1 cellular context compared by ENCODE assay signal in genomic region chr21:34614693-34615486, GRCh38.
TF ChIP-seq lines count a peak whose summit lies in the region.

Gene RCAN1 (minus strand): TSS chr21:34615113. CDS start chr21:34615011, 102 bp downstream.

TF ChIP-seq in HepG2, 621 proteins besides CTCF, POLR2A, EP300 and RAD21 (continued from another document and continues in another):
- TF ChIP-seq FOSL1 (CRISPR knock-in tag; IDR thresholded peaks at IDR 0.05; ENCODE audit: borderline replicate concordance) (no peak), SIN3A (IDR thresholded peaks at IDR 0.05; ENCODE audit: borderline replicate concordance, low read depth, low read length) (peak; percentile 88), CBFB (CRISPR knock-in tag; IDR thresholded peaks at IDR 0.05) (no peak), ZNF407 (CRISPR knock-in tag; IDR thresholded peaks at IDR 0.05; ENCODE audit: not compliant biosample characterization) (no peak), THAP8 (CRISPR knock-in tag; IDR thresholded peaks at IDR 0.05; ENCODE audit: borderline replicate concordance) (no peak), ISL2 (CRISPR knock-in tag; IDR thresholded peaks at IDR 0.05) (peak; percentile 36; the same call in 1 of the 2 replicates), ZNF678 (CRISPR knock-in tag; IDR thresholded peaks at IDR 0.05) (no peak), KMT2B (CRISPR knock-in tag; IDR thresholded peaks at IDR 0.05) (0 out of 2 replicates have a peak, but pooled peaks have one; percentile 63), ARNT2 (CRISPR knock-in tag; IDR thresholded peaks at IDR 0.05; ENCODE audit: low read depth) (peak; percentile 64; the same call in 1 of the 2 replicates), NFE2 (CRISPR knock-in tag; IDR thresholded peaks at IDR 0.05) (no peak), ZNF143 (CRISPR knock-in tag; IDR thresholded peaks at IDR 0.05) (peak; percentile 57; the same call in 1 of the 2 replicates), ZBTB43 (CRISPR knock-in tag; conservative IDR thresholded peaks at IDR 0.05) (0 out of 2 replicates have a peak, but pooled peaks have one; percentile 33), KLF16 (CRISPR knock-in tag; IDR thresholded peaks at IDR 0.05) (peak in 1 of 2 experiments; percentile 29; a peak in 1 of 4 replicates), RFXAP (CRISPR knock-in tag; IDR thresholded peaks at IDR 0.05; ENCODE audit: borderline replicate concordance) (0 out of 2 replicates have a peak, but pooled peaks have one; percentile 60), RBM39 (IDR thresholded peaks at IDR 0.05; ENCODE audit: low read depth, low read length, poor library complexity, severe bottlenecking) (no peak), STAG1 (CRISPR knock-in tag; IDR thresholded peaks at IDR 0.05) (no peak), DNMT1 (CRISPR knock-in tag; IDR thresholded peaks at IDR 0.05) (no peak), IKZF1 (IDR thresholded peaks at IDR 0.05) (no peak), MIER3 (CRISPR knock-in tag; IDR thresholded peaks at IDR 0.05; ENCODE audit: borderline replicate concordance) (peak; percentile 21; the same call in 1 of the 2 replicates), ZNF777 (CRISPR knock-in tag; IDR thresholded peaks at IDR 0.05) (peak; percentile 97), ZMYM3 (CRISPR knock-in tag; IDR thresholded peaks at IDR 0.05) (peak; percentile 23; the same call in 1 of the 2 replicates), CREM (IDR thresholded peaks at IDR 0.05) (peak; percentile 61; the same call in 1 of the 2 replicates), CREM (CRISPR knock-in tag; IDR thresholded peaks at IDR 0.05) (no peak)
- TF ChIP-seq, protein P1, sequence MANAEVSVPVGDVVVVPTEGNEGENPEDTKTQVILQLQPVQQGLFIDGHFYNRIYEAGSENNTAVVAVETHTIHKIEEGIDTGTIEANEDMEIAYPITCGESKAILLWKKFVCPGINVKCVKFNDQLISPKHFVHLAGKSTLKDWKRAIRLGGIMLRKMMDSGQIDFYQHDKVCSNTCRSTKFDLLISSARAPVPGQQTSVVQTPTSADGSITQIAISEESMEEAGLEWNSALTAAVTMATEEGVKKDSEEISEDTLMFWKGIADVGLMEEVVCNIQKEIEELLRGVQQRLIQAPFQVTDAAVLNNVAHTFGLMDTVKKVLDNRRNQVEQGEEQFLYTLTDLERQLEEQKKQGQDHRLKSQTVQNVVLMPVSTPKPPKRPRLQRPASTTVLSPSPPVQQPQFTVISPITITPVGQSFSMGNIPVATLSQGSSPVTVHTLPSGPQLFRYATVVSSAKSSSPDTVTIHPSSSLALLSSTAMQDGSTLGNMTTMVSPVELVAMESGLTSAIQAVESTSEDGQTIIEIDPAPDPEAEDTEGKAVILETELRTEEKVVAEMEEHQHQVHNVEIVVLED (CRISPR knock-in tag; IDR thresholded peaks at IDR 0.05; ENCODE audit: borderline replicate concordance), result peak; percentile 71; the same call in 1 of the 2 replicates
- TF ChIP-seq, protein P2, sequence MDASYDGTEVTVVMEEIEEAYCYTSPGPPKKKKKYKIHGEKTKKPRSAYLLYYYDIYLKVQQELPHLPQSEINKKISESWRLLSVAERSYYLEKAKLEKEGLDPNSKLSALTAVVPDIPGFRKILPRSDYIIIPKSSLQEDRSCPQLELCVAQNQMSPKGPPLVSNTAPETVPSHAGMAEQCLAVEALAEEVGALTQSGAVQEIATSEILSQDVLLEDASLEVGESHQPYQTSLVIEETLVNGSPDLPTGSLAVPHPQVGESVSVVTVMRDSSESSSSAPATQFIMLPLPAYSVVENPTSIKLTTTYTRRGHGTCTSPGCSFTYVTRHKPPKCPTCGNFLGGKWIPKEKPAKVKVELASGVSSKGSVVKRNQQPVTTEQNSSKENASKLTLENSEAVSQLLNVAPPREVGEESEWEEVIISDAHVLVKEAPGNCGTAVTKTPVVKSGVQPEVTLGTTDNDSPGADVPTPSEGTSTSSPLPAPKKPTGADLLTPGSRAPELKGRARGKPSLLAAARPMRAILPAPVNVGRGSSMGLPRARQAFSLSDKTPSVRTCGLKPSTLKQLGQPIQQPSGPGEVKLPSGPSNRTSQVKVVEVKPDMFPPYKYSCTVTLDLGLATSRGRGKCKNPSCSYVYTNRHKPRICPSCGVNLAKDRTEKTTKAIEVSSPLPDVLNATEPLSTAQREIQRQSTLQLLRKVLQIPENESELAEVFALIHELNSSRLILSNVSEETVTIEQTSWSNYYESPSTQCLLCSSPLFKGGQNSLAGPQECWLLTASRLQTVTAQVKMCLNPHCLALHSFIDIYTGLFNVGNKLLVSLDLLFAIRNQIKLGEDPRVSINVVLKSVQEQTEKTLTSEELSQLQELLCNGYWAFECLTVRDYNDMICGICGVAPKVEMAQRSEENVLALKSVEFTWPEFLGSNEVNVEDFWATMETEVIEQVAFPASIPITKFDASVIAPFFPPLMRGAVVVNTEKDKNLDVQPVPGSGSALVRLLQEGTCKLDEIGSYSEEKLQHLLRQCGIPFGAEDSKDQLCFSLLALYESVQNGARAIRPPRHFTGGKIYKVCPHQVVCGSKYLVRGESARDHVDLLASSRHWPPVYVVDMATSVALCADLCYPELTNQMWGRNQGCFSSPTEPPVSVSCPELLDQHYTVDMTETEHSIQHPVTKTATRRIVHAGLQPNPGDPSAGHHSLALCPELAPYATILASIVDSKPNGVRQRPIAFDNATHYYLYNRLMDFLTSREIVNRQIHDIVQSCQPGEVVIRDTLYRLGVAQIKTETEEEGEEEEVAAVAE (CRISPR knock-in tag; IDR thresholded peaks at IDR 0.05; ENCODE audit: borderline replicate concordance), result peak; percentile 28; the same call in 1 of the 2 replicates
- TF ChIP-seq, protein P3, sequence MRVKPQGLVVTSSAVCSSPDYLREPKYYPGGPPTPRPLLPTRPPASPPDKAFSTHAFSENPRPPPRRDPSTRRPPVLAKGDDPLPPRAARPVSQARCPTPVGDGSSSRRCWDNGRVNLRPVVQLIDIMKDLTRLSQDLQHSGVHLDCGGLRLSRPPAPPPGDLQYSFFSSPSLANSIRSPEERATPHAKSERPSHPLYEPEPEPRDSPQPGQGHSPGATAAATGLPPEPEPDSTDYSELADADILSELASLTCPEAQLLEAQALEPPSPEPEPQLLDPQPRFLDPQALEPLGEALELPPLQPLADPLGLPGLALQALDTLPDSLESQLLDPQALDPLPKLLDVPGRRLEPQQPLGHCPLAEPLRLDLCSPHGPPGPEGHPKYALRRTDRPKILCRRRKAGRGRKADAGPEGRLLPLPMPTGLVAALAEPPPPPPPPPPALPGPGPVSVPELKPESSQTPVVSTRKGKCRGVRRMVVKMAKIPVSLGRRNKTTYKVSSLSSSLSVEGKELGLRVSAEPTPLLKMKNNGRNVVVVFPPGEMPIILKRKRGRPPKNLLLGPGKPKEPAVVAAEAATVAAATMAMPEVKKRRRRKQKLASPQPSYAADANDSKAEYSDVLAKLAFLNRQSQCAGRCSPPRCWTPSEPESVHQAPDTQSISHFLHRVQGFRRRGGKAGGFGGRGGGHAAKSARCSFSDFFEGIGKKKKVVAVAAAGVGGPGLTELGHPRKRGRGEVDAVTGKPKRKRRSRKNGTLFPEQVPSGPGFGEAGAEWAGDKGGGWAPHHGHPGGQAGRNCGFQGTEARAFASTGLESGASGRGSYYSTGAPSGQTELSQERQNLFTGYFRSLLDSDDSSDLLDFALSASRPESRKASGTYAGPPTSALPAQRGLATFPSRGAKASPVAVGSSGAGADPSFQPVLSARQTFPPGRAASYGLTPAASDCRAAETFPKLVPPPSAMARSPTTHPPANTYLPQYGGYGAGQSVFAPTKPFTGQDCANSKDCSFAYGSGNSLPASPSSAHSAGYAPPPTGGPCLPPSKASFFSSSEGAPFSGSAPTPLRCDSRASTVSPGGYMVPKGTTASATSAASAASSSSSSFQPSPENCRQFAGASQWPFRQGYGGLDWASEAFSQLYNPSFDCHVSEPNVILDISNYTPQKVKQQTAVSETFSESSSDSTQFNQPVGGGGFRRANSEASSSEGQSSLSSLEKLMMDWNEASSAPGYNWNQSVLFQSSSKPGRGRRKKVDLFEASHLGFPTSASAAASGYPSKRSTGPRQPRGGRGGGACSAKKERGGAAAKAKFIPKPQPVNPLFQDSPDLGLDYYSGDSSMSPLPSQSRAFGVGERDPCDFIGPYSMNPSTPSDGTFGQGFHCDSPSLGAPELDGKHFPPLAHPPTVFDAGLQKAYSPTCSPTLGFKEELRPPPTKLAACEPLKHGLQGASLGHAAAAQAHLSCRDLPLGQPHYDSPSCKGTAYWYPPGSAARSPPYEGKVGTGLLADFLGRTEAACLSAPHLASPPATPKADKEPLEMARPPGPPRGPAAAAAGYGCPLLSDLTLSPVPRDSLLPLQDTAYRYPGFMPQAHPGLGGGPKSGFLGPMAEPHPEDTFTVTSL (CRISPR knock-in tag; IDR thresholded peaks at IDR 0.05; ENCODE audit: borderline replicate concordance), result no peak
- TF ChIP-seq, protein P4, sequence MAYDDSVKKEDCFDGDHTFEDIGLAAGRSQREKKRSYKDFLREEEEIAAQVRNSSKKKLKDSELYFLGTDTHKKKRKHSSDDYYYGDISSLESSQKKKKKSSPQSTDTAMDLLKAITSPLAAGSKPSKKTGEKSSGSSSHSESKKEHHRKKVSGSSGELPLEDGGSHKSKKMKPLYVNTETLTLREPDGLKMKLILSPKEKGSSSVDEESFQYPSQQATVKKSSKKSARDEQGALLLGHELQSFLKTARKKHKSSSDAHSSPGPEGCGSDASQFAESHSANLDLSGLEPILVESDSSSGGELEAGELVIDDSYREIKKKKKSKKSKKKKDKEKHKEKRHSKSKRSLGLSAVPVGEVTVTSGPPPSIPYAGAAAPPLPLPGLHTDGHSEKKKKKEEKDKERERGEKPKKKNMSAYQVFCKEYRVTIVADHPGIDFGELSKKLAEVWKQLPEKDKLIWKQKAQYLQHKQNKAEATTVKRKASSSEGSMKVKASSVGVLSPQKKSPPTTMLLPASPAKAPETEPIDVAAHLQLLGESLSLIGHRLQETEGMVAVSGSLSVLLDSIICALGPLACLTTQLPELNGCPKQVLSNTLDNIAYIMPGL (CRISPR knock-in tag; IDR thresholded peaks at IDR 0.05; ENCODE audit: borderline replicate concordance in 1 of 2, low read depth in 1 of 2), result 0 out of 4 replicates have a peak, but pooled peaks of 1 of the 2 experiments have one; percentile 24
- TF ChIP-seq, protein P5, sequence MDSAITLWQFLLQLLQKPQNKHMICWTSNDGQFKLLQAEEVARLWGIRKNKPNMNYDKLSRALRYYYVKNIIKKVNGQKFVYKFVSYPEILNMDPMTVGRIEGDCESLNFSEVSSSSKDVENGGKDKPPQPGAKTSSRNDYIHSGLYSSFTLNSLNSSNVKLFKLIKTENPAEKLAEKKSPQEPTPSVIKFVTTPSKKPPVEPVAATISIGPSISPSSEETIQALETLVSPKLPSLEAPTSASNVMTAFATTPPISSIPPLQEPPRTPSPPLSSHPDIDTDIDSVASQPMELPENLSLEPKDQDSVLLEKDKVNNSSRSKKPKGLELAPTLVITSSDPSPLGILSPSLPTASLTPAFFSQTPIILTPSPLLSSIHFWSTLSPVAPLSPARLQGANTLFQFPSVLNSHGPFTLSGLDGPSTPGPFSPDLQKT (CRISPR knock-in tag; IDR thresholded peaks at IDR 0.05; ENCODE audit: borderline replicate concordance), result no peak
